In the genomic region with DNA sequence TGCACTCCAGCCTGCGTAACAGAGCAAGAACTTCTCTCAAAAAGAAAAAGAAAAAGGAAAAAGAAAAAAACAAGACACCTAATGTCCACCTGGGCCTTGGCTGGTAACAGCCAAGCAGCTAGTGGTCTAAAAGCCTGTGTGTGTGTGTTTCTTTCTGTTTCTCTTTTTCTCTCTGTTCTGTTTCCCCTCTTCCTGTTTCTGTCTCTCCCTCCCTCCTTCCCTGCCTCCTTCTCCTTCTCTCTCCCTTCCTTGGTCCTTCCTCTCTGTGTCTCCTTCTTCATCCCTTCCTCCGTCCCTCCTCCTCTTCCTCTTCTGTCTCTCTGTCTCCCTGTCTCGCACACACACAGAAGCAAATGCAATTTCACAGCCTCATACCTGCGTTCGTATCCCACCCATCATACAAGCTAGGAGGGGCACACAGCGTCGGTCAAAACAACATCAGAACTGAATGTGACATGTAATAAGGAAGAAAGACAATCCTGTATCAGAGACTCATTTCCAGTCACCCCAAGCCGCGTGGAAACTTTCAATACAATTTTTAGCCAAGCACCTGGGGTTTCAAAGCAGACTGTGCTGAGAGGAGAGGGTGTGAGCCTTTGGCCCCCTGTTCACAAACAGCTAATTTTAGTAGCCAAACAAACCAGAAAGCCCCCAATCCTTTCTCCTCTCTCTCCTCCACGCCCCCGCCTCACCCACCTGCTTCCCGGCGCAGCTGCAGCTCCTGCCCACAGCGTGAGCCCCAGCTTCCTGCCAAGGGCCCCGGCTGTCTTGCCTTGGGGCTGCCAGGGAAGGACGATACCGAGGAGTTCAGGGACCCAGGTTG, we compare ENCODE assay signal across 8 cellular contexts. TPM values are rescaled to one million over a fixed set of nuclear protein-coding genes. Genes with fewer than 3 reads are reported as not detected.
DNase-seq lines count a peak whose midpoint lies in the region; ATAC-seq, FAIRE-seq and TF ChIP-seq lines count a peak whose summit lies in the region.

No MANE protein-coding gene starts in this region.

- BruUV-seq in HepG2 (replicated peaks; lab: Mats Ljungman, UMichigan): no TSS peak

- 56% methylated on average over 15 of the region's 17 CpGs for WGBS in HepG2 (ENCODE audit: low lambda C conversion rate)

- H3K9ac ChIP-seq in neural progenitor cell: peak overlapping the region; percentile 32
- H3K9ac ChIP-seq in HepG2 (ENCODE audit: insufficient read depth, low read depth, low read length): no peak overlapping the region

- POLR2A ChIA-PET in HepG2 (lab: Yijun Ruan, JAX): no interaction called here

- ATAC-seq in HG03159 (IDR thresholded peaks at IDR 0.05; ENCODE audit: unreplicated experiment) (peak; percentile 51), HepG2 (no peak)

- H3K79me2 ChIP-seq in neural progenitor cell (ENCODE audit: low read depth) (no peaks in the 10 kb centered on the region), HepG2 (ENCODE audit: insufficient read depth, low read length) (no peaks in the 10 kb centered on the region)

- peak overlapping the region; percentile 68 for H2AFZ ChIP-seq in neural progenitor cell (replicated peaks)
- no peak overlapping the region for H2AFZ ChIP-seq in HepG2 (ENCODE audit: low read length)

- H3K4me1 ChIP-seq in neural progenitor cell (no peaks in the 10 kb centered on the region), HepG2 (ENCODE audit: insufficient read depth, low read length) (no peaks in the 10 kb centered on the region)

- in situ Hi-C loops in brain microvascular endothelial cell (cut with HindIII; ENCODE audit: low pct_ligation_motif_present, low sequenced_read_pairs): no loop called here
- in situ Hi-C loops in HepG2 (cut with HindIII; ENCODE audit: extremely low pct_ligation_motif_present, low pct_unique_long_range_greater_than_20kb): loop anchor here (25.0 kb wide), 2 partner anchors 493 to 768 kb away; no protein-coding TSS in a partner anchor

- H3K27ac ChIP-seq in neural progenitor cell: no peak overlapping the region
- H3K27ac ChIP-seq in brain microvascular endothelial cell: no peak overlapping the region
- no peak overlapping the region for H3K27ac ChIP-seq in HepG2 (ENCODE audit: extremely low read length, insufficient read depth, low read length)

- peaks cover 6% of the 10 kb centered on the region for H3K4me1 Mint-ChIP-seq in neural progenitor cell

- H3K9me3 ChIP-seq in neural progenitor cell (ENCODE audit: low read depth) (no peaks in the 10 kb centered on the region), HepG2 (ENCODE audit: low read length) (no peaks in the 10 kb centered on the region)

- intact Hi-C loops in HepG2 (cut with micrococcal nuclease; ENCODE audit: unreplicated experiment): no loop called here

- no peak for TF ChIP-seq RAD21 in HepG2 (CRISPR knock-in tag; IDR thresholded peaks at IDR 0.05)

- H3K4me3 Mint-ChIP-seq in neural progenitor cell: no peak overlapping the region

- no peaks in the 10 kb centered on the region for H3K9me3 Mint-ChIP-seq in neural progenitor cell

- H4K20me1 ChIP-seq in neural progenitor cell (ENCODE audit: low read depth) (no peaks in the 10 kb centered on the region), HepG2 (ENCODE audit: insufficient read depth, low read length) (no peaks in the 10 kb centered on the region)

- H3K4me3 ChIP-seq in neural progenitor cell (no peak overlapping the region), brain microvascular endothelial cell (ENCODE audit: low read depth, low read length) (no peak overlapping the region), HepG2 (replicated peaks in 1 of 3; ENCODE audit: insufficient read depth in 1 of 3, low read depth in 2 of 3, low read length in 3 of 3) (no peak overlapping the region)

- TF ChIP-seq EP300 in HepG2 (IDR thresholded peaks at IDR 0.05; ENCODE audit: low read depth in 2 of 2, low read length in 2 of 2) (no peak), HepG2 (CRISPR knock-in tag; IDR thresholded peaks at IDR 0.05; ENCODE audit: borderline replicate concordance) (no peak)

- DNase-seq in NCI-H748 (lab: John Stamatoyannopoulos, UW; ENCODE audit: unreplicated experiment): peak; percentile 48
- DNase-seq in NCI-H748 treated with DMSO at 0.1 percent for 48 hours (lab: John Stamatoyannopoulos, UW): no peak
- peak; percentile 22 to 37 for DNase-seq in activated CD4-positive, alpha-beta T cell treated with anti-CD3 and anti-CD28 coated beads, Interleukin-2, amount 50 U/mL, for 24 hours (ENCODE audit: low read depth in 1 of 2, low spot score in 1 of 2)
- no peak for DNase-seq in neural progenitor cell (ENCODE audit: low spot score)
- no peak for DNase-seq in COLO829 (ENCODE audit: low spot score)
- no peak for DNase-seq in brain microvascular endothelial cell
- no peak for DNase-seq in HepG2 (ENCODE audit: low spot score)

- H3K27me3 Mint-ChIP-seq in neural progenitor cell (ENCODE audit: insufficient read depth, low read depth): peaks cover 6% of the 10 kb centered on the region

- no peak for TF ChIP-seq CTCF in neural progenitor cell (IDR thresholded peaks at IDR 0.05)
- TF ChIP-seq CTCF in brain microvascular endothelial cell (IDR thresholded peaks at IDR 0.05; ENCODE audit: low read depth, low read length, missing control alignments): no peak
- TF ChIP-seq CTCF in HepG2 (CRISPR knock-in tag; IDR thresholded peaks at IDR 0.05): no peak

- no peak overlapping the region for H3K4me2 ChIP-seq in neural progenitor cell
- no peak overlapping the region for H3K4me2 ChIP-seq in HepG2 (ENCODE audit: low read depth, low read length)

- no peak for TF ChIP-seq POLR2A in HepG2 (IDR thresholded peaks at IDR 0.05; ENCODE audit: insufficient read depth in 1 of 2, low read depth in 2 of 2, low read length in 2 of 2)

- H3K36me3 ChIP-seq in neural progenitor cell (no peaks in the 10 kb centered on the region), brain microvascular endothelial cell (replicated peaks) (no peaks in the 10 kb centered on the region), HepG2 (replicated peaks in 1 of 2; ENCODE audit: control insufficient read depth in 1 of 2, insufficient read depth in 2 of 2, low read length in 2 of 2) (no peaks in the 10 kb centered on the region)

- H3K27me3 ChIP-seq in neural progenitor cell: no peaks in the 10 kb centered on the region
- no peaks in the 10 kb centered on the region for H3K27me3 ChIP-seq in brain microvascular endothelial cell (replicated peaks)
- H3K27me3 ChIP-seq in HepG2 (ENCODE audit: control insufficient read depth in 1 of 2, insufficient read depth in 2 of 2, low read length in 2 of 2): peaks cover 2 to 11% of the 10 kb centered on the region in 2 experiments; a peak in 2 of 5 replicates

- H3K36me3 Mint-ChIP-seq in neural progenitor cell: no peaks in the 10 kb centered on the region

- CTCF ChIA-PET in HepG2 (lab: Yijun Ruan, JAX; ENCODE audit: low intra/inter-chr PET ratio, low total read pairs): no interaction called here

- no peak for FAIRE-seq in HepG2 (lab: Jason Lieb, UNC)

- H3F3A ChIP-seq in neural progenitor cell (ENCODE audit: low read depth): no peaks in the 10 kb centered on the region

- peak overlapping the region; percentile 8 for H3K27ac Mint-ChIP-seq in neural progenitor cell

TF ChIP-seq in HepG2, 621 proteins besides CTCF, POLR2A, EP300 and RAD21 (continues in another document):
- TF ChIP-seq, protein P1, sequence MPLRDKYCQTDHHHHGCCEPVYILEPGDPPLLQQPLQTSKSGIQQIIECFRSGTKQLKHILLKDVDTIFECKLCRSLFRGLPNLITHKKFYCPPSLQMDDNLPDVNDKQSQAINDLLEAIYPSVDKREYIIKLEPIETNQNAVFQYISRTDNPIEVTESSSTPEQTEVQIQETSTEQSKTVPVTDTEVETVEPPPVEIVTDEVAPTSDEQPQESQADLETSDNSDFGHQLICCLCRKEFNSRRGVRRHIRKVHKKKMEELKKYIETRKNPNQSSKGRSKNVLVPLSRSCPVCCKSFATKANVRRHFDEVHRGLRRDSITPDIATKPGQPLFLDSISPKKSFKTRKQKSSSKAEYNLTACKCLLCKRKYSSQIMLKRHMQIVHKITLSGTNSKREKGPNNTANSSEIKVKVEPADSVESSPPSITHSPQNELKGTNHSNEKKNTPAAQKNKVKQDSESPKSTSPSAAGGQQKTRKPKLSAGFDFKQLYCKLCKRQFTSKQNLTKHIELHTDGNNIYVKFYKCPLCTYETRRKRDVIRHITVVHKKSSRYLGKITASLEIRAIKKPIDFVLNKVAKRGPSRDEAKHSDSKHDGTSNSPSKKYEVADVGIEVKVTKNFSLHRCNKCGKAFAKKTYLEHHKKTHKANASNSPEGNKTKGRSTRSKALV (CRISPR knock-in tag; IDR thresholded peaks at IDR 0.05): no peak

RNA-seq across cellular contexts. Expression of a gene that starts 50.2 kb away (rescaled TPM):
- total RNA-seq in neural progenitor cell (ENCODE audit: low replicate concordance) (32.2 and 34.7 TPM in 2 replicates), HepG2 (2016; rRNA removed; fragmentation: Illumina TruSeq; extraction: Trizol) (16.2 and 23.3 TPM in 2 replicates)
- 7.2 and 7.5 TPM in 2 replicates for total RNA-seq in HepG2 (2016; cell fraction: cytosol; rRNA removed; fragmentation: Illumina TruSeq; extraction: Trizol; ENCODE audit: low read depth)
- total RNA-seq in HepG2 (2016; cell fraction: insoluble cytoplasmic fraction; rRNA removed; fragmentation: Illumina TruSeq; extraction: Trizol): 16.1 and 17.2 TPM in 2 replicates
- 26.9 and 27.9 TPM in 2 replicates for total RNA-seq in HepG2 (2016; cell fraction: membrane; rRNA removed; fragmentation: Illumina TruSeq; extraction: Trizol)
- total RNA-seq in HepG2 (2016; cell fraction: nucleus; rRNA removed; fragmentation: Illumina TruSeq; extraction: Trizol): 14.4 and 16.2 TPM in 2 replicates
- 50.9 and 68.0 TPM in 2 replicates for polyA plus RNA-seq in HepG2 (2011; rRNA removed)
- polyA plus RNA-seq in HepG2 (2011; cell fraction: cytosol; rRNA removed): 45.6 and 47.6 TPM in 2 replicates
- polyA plus RNA-seq in HepG2 (2011; cell fraction: nucleus; rRNA removed): 34.2 and 39.3 TPM in 2 replicates
- polyA plus RNA-seq in HepG2 (2012): 39.2 and 40.4 TPM in 2 replicates
- polyA plus RNA-seq in HepG2 (2016; cell fraction: cytosol; fragmentation: Illumina TruSeq; extraction: Trizol; ENCODE audit: low read depth): 11.0 and 12.4 TPM in 2 replicates
- 33.6 and 42.6 TPM in 2 replicates for polyA plus RNA-seq in HepG2 (2016; cell fraction: insoluble cytoplasmic fraction; fragmentation: Illumina TruSeq; extraction: Trizol; ENCODE audit: low read depth)
- polyA plus RNA-seq in HepG2 (2016; cell fraction: membrane; fragmentation: Illumina TruSeq; extraction: Trizol; ENCODE audit: low read depth): 39.2 and 40.8 TPM in 2 replicates
- polyA plus RNA-seq in HepG2 (2016; cell fraction: nucleus; fragmentation: Illumina TruSeq; extraction: Trizol; ENCODE audit: insufficient read depth, low read depth): 26.9 and 29.3 TPM in 2 replicates
- polyA minus RNA-seq in HepG2 (2011; rRNA and poly(A)+ RNA removed; ENCODE audit: low replicate concordance): 54.6 and 166 TPM in 2 replicates
- 37.4 and 48.5 TPM in 2 replicates for polyA minus RNA-seq in HepG2 (2011; cell fraction: cytosol; rRNA and poly(A)+ RNA removed)
- polyA minus RNA-seq in HepG2 (2011; cell fraction: nucleus; rRNA and poly(A)+ RNA removed): 30.9 and 39.8 TPM in 2 replicates

Comparison
In these comparisons a context has a peak if more than half of its experiments do, and no peak if none do; other contexts are left out.
1. DNase-seq: peak in NCI-H748 (single experiment) and activated CD4-positive, alpha-beta T cell treated with anti-CD3 and anti-CD28 coated beads, Interleukin-2, amount 50 U/mL, for 24 hours (2 of 2); none in NCI-H748 treated with DMSO at 0.1 percent for 48 hours (single experiment), neural progenitor cell (single experiment), COLO829 (single experiment), brain microvascular endothelial cell (single experiment) and HepG2 (single experiment).